18 cellular contexts compared by ENCODE assay signal in genomic region chr2:95264626-95265025, GRCh38. TPM values are rescaled to one million over a fixed set of nuclear protein-coding genes. Genes with fewer than 3 reads are reported as not detected.
A peak's percentile ranks its signal among the peaks of the same experiment; 100 is the strongest.
DNase-seq lines count a peak whose midpoint lies in the region; ATAC-seq and TF ChIP-seq lines count a peak whose summit lies in the region.
"Had no signal": no experiment of that assay in that cellular context is flagged by ENCODE, and none has a peak within 500 bp of the region (broad histone marks: within the 10 kb centered on the region; RNA-seq: fewer than 3 reads in every experiment).

No MANE protein-coding gene starts in this region.

- H3K4me3 ChIP-seq in esophagus muscularis mucosa, result no peak overlapping the region
- H3K4me3 ChIP-seq: breast epithelium, gastrocnemius medialis had no signal

- in situ Hi-C loops in KBM-7 (cut with MboI; ENCODE audit: low pct_unique_long_range_greater_than_20kb, low sequenced_read_pairs), result no loop called here

- intact Hi-C loops in esophagus muscularis mucosa (cut with DNase I), result no loop called here

- no peak for TF ChIP-seq EP300 in esophagus muscularis mucosa (IDR thresholded peaks at IDR 0.05)

- TF ChIP-seq CTCF in esophagus muscularis mucosa (IDR thresholded peaks at IDR 0.05), result no peak

- no peaks in the 10 kb centered on the region for H3K36me3 ChIP-seq in esophagus muscularis mucosa
- H3K36me3 ChIP-seq: breast epithelium, gastrocnemius medialis had no signal

- DNase-seq in EH (ENCODE audit: low read depth), result peak; percentile 18
- DNase-seq in NCI-H1694 (lab: John Stamatoyannopoulos, UW), result peak; percentile 65
- peak; percentile 45 for DNase-seq in esophagus muscularis mucosa (ENCODE audit: extremely low spot score)
- DNase-seq in occipital lobe (lab: John Stamatoyannopoulos, UW), result peak; percentile 28
- DNase-seq in KBM-7, result no peak
- DNase-seq in SK-N-DZ (ENCODE audit: low spot score), result no peak
- DNase-seq: activated B cell treated with CpG ODN at 0.5 μM for 24 hours; activated naive CD4-positive, alpha-beta T cell treated with anti-CD3 and anti-CD28 coated beads, Interleukin-2, amount 10 ng/mL, durations not matched to agents 7 days and 5 days; CD4-positive, alpha-beta memory T cell; gastrocnemius medialis; immature natural killer cell; KG1; NCI-H1417 treated with DMSO at 0.1 percent for 48 hours; NCI-H526 had no signal

- H3K27ac ChIP-seq in esophagus muscularis mucosa (replicated peaks in 1 of 4), result no peak overlapping the region
- H3K27ac ChIP-seq: breast epithelium, gastrocnemius medialis had no signal

- H3K9me3 ChIP-seq in esophagus muscularis mucosa, result no peaks in the 10 kb centered on the region
- H3K9me3 ChIP-seq: breast epithelium, gastrocnemius medialis had no signal

- TF ChIP-seq POLR2A in esophagus muscularis mucosa (IDR thresholded peaks at IDR 0.05; ENCODE audit: low read depth), result no peak

- H3K4me1 ChIP-seq in esophagus muscularis mucosa, result peaks cover 0 to 9% (median 2%) of the 10 kb centered on the region in 4 donors
- H3K4me1 ChIP-seq: breast epithelium, gastrocnemius medialis had no signal

- 41% methylated on average over 6 of the region's 6 CpGs for WGBS in esophagus muscularis mucosa

- no peaks in the 10 kb centered on the region for H3K27me3 ChIP-seq in esophagus muscularis mucosa
- H3K27me3 ChIP-seq: breast epithelium, gastrocnemius medialis had no signal

- ATAC-seq in GM21528 (IDR thresholded peaks at IDR 0.05; ENCODE audit: low FRiP score, unreplicated experiment) (no peak), GM18873 (IDR thresholded peaks at IDR 0.05; ENCODE audit: low FRiP score, unreplicated experiment) (no peak)
- ATAC-seq: gastrocnemius medialis, T-cell had no signal

RNA-seq across cellular contexts. Expression of gene PROM2, which starts 9.6 kb away (rescaled TPM):
- total RNA-seq in esophagus muscularis mucosa (1 to 10 TPM in 3 of 4 donors, under 1 TPM in 1; 0.50 to 3.2 (median 2.1) TPM), occipital lobe (1.2 TPM)
- polyA plus RNA-seq in SK-N-DZ (2014; cell fraction: cytosol; rRNA removed), result 0.41 and 2.3 TPM in 2 replicates
- polyA plus RNA-seq in SK-N-DZ (2014; cell fraction: nucleus; rRNA removed), result 2.1 and 2.2 TPM in 2 replicates
- polyA plus RNA-seq: CD4-positive, alpha-beta memory T cell; immature natural killer cell had no signal

RNA-seq across cellular contexts. Expression of gene KCNIP3, which starts 32.5 kb away (rescaled TPM):
- total RNA-seq in esophagus muscularis mucosa (10 to 100 TPM; 15.8 to 29.9 (median 23.0) TPM), occipital lobe (6.9 TPM)
- 0.94 TPM in 1 of 2 replicates, not detected in the other for polyA plus RNA-seq in SK-N-DZ (2014; cell fraction: cytosol; rRNA removed)
- polyA plus RNA-seq in SK-N-DZ (2014; cell fraction: nucleus; rRNA removed), result 3.4 TPM in 1 of 2 replicates, not detected in the other
- total RNA-seq: activated B cell treated with CpG ODN at 0.5 μM for 24 hours; CD4-positive, alpha-beta memory T cell; T-cell had no signal
- polyA plus RNA-seq: CD4-positive, alpha-beta memory T cell; immature natural killer cell had no signal

RNA-seq across cellular contexts. Expression of gene ZNF892, which starts 57.3 kb away (rescaled TPM):
- 10 to 100 TPM in 1 of 4 donors, 1 to 10 TPM in 3; 3.5 to 12.0 (median 7.6) TPM for total RNA-seq in esophagus muscularis mucosa
- total RNA-seq in occipital lobe, result 31.7 TPM
- 2.8 and 4.3 TPM in 2 replicates for polyA plus RNA-seq in SK-N-DZ (2014; cell fraction: cytosol; rRNA removed)
- polyA plus RNA-seq in SK-N-DZ (2014; cell fraction: nucleus; rRNA removed), result 2.5 and 7.2 TPM in 2 replicates

Comparison
In these comparisons a context has a peak if more than half of its experiments do, and no peak if none do; other contexts are left out.
1. DNase-seq: peak in EH (single experiment), NCI-H1694 (single experiment), esophagus muscularis mucosa (single experiment) and occipital lobe (single experiment); none in KBM-7 (single experiment) and SK-N-DZ (single experiment).